Comparison of ENCODE assay signal across 21 cellular contexts in the genomic region with DNA sequence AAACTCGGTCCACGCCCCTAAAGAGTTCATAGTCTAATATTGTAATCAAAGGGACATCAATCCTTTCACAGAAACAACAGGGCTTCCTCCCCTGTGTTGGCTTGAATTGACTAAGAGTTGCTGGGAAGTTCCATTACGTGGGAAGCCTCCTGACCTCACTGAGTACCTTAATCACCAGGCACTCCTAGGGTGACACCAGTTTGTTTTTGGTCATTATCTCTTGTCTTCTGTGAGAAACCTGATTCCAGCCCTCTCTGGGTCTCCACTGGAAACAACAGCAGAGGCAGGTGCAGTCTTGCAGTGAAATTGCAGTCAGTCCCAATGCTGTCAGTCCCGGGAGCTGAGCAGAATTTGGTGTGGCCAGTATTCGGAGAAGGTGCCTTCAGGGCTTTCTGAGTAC. TPM values are rescaled to one million over a fixed set of nuclear protein-coding genes. Genes with fewer than 3 reads are reported as not detected.
A peak's percentile ranks its signal among the peaks of the same experiment; 100 is the strongest.
DNase-seq lines count a peak whose midpoint lies in the region; ATAC-seq, FAIRE-seq and TF ChIP-seq lines count a peak whose summit lies in the region.
"Had no signal": no experiment of that assay in that cellular context is flagged by ENCODE, and none has a peak within 500 bp of the region (broad histone marks: within the 10 kb centered on the region; RNA-seq: fewer than 3 reads in every experiment).

No MANE protein-coding gene starts in this region.

- no peak overlapping the region for H3K4me3 Mint-ChIP-seq in activated CD4-positive, alpha-beta T cell treated with anti-CD3 and anti-CD28 coated beads for 36 hours
- no peak overlapping the region for H3K4me3 Mint-ChIP-seq in stimulated activated effector memory CD8-positive, alpha-beta T cell treated with anti-CD3 and anti-CD28 coated beads, Interleukin-12 subunit alpha, Interleukin-12 subunit beta, amount 100 ng/mL, for 72 hours
- H3K4me3 Mint-ChIP-seq in HFFc6: no peak overlapping the region
- H3K4me3 Mint-ChIP-seq in stimulated activated naive B cell treated with anti-CD40 and anti-IgM and Interleukin-4, amounts not matched to agents 10 μg/mL and 1 μg/mL and 100 μg/mL, for 72 hours: no peak overlapping the region

- intact Hi-C loops in activated CD4-positive, alpha-beta T cell treated with anti-CD3 and anti-CD28 coated beads for 36 hours (cut with DNase I, micrococcal nuclease): no loop called here

- H3K27me3 ChIP-seq in bronchial epithelial cell (ENCODE audit: control insufficient read depth, insufficient read depth, low read length): no peaks in the 10 kb centered on the region
- H3K27me3 ChIP-seq: BLaER1 treated with 17β-estradiol and CSF1 and Interleukin-3, amounts not matched to agents 10 nM and 100 nM; transverse colon had no signal

- H3K36me3 Mint-ChIP-seq in activated CD4-positive, alpha-beta T cell treated with anti-CD3 and anti-CD28 coated beads for 36 hours (ENCODE audit: low read depth): no peaks in the 10 kb centered on the region
- no peaks in the 10 kb centered on the region for H3K36me3 Mint-ChIP-seq in stimulated activated effector memory CD8-positive, alpha-beta T cell treated with anti-CD3 and anti-CD28 coated beads, Interleukin-12 subunit alpha, Interleukin-12 subunit beta, amount 100 ng/mL, for 72 hours
- H3K36me3 Mint-ChIP-seq in HFFc6 (ENCODE audit: low read depth): no peaks in the 10 kb centered on the region
- H3K36me3 Mint-ChIP-seq in stimulated activated naive B cell treated with anti-CD40 and anti-IgM and Interleukin-4, amounts not matched to agents 10 μg/mL and 1 μg/mL and 100 μg/mL, for 72 hours: no peaks in the 10 kb centered on the region

- no peak overlapping the region for H3K4me3 ChIP-seq in bronchial epithelial cell (ENCODE audit: low read depth, low read length)
- H3K4me3 ChIP-seq: BLaER1 treated with 17β-estradiol and CSF1 and Interleukin-3, amounts not matched to agents 10 nM and 100 nM; SK-N-MC; transverse colon had no signal

- no peaks in the 10 kb centered on the region for H3K27me3 Mint-ChIP-seq in activated CD4-positive, alpha-beta T cell treated with anti-CD3 and anti-CD28 coated beads for 36 hours
- peaks cover 1% of the 10 kb centered on the region for H3K27me3 Mint-ChIP-seq in HFFc6 (ENCODE audit: insufficient read depth)
- peaks cover 11 to 14% of the 10 kb centered on the region in 2 donors for H3K27me3 Mint-ChIP-seq in stimulated activated naive B cell treated with anti-CD40 and anti-IgM and Interleukin-4, amounts not matched to agents 10 μg/mL and 1 μg/mL and 100 μg/mL, for 72 hours

- peak; percentile 72 for FAIRE-seq in bronchial epithelial cell (lab: Jason Lieb, UNC)
- FAIRE-seq: endometrium had no signal

- no peaks in the 10 kb centered on the region for H3K4me1 Mint-ChIP-seq in activated CD4-positive, alpha-beta T cell treated with anti-CD3 and anti-CD28 coated beads for 36 hours
- no peaks in the 10 kb centered on the region for H3K4me1 Mint-ChIP-seq in stimulated activated effector memory CD8-positive, alpha-beta T cell treated with anti-CD3 and anti-CD28 coated beads, Interleukin-12 subunit alpha, Interleukin-12 subunit beta, amount 100 ng/mL, for 72 hours
- peaks cover 9% of the 10 kb centered on the region for H3K4me1 Mint-ChIP-seq in HFFc6 (ENCODE audit: low read depth)
- no peaks in the 10 kb centered on the region for H3K4me1 Mint-ChIP-seq in stimulated activated naive B cell treated with anti-CD40 and anti-IgM and Interleukin-4, amounts not matched to agents 10 μg/mL and 1 μg/mL and 100 μg/mL, for 72 hours

- no peak overlapping the region for H3K27ac Mint-ChIP-seq in activated CD4-positive, alpha-beta T cell treated with anti-CD3 and anti-CD28 coated beads for 36 hours
- H3K27ac Mint-ChIP-seq in stimulated activated effector memory CD8-positive, alpha-beta T cell treated with anti-CD3 and anti-CD28 coated beads, Interleukin-12 subunit alpha, Interleukin-12 subunit beta, amount 100 ng/mL, for 72 hours: no peak overlapping the region
- no peak overlapping the region for H3K27ac Mint-ChIP-seq in HFFc6
- no peak overlapping the region for H3K27ac Mint-ChIP-seq in stimulated activated naive B cell treated with anti-CD40 and anti-IgM and Interleukin-4, amounts not matched to agents 10 μg/mL and 1 μg/mL and 100 μg/mL, for 72 hours

- POLR2A ChIA-PET in activated CD4-positive, alpha-beta T cell treated with anti-CD3 and anti-CD28 coated beads for 36 hours (lab: Charles Lee): no interaction called here

- no peak for DNase-seq in activated CD4-positive, alpha-beta T cell treated with anti-CD3 and anti-CD28 coated beads for 36 hours
- DNase-seq in activated CD4-positive, alpha-beta T cell treated with anti-CD3 and anti-CD28 coated beads, Interleukin-2, amount 50 U/mL, for 4 hours: no peak
- DNase-seq in NCI-H2196 (lab: John Stamatoyannopoulos, UW; ENCODE audit: unreplicated experiment) (peak; percentile 58), bronchial epithelial cell (ENCODE audit: low read depth) (no peak), HFFc6 (no peak), NAMALWA (ENCODE audit: low spot score) (no peak)
- DNase-seq in stimulated activated effector memory CD8-positive, alpha-beta T cell treated with anti-CD3 and anti-CD28 coated beads, Interleukin-12 subunit alpha, Interleukin-12 subunit beta, amount 100 ng/mL, for 72 hours (ENCODE audit: low spot score in 2 of 2): no peak
- no peak for DNase-seq in stimulated activated naive B cell treated with anti-CD40 and anti-IgM and Interleukin-4, amounts not matched to agents 10 μg/mL and 1 μg/mL and 100 μg/mL, for 72 hours
- DNase-seq: activated CD8-positive, alpha-beta memory T cell treated with anti-CD3 and anti-CD28 coated beads, Interleukin-2, amount 50 U/mL, for 4 hours; aorta; DMS 273 treated with DMSO at 0.1 percent for 48 hours; NCI-H1436; NCI-H526 treated with DMSO at 0.1 percent for 48 hours; stimulated activated CD4-positive, alpha-beta T cell treated with anti-CD3 and anti-CD28 coated beads, Interleukin-12 subunit alpha, Interleukin-12 subunit beta, amount 100 ng/mL, for 4 hours; transverse colon had no signal

- H3K36me3 ChIP-seq in bronchial epithelial cell (ENCODE audit: control insufficient read depth, insufficient read depth, low read length): no peaks in the 10 kb centered on the region
- H3K36me3 ChIP-seq: BLaER1 treated with 17β-estradiol and CSF1 and Interleukin-3, amounts not matched to agents 10 nM and 100 nM; transverse colon had no signal

- H3K9me3 Mint-ChIP-seq in activated CD4-positive, alpha-beta T cell treated with anti-CD3 and anti-CD28 coated beads for 36 hours (ENCODE audit: low read depth): no peaks in the 10 kb centered on the region
- H3K9me3 Mint-ChIP-seq in stimulated activated effector memory CD8-positive, alpha-beta T cell treated with anti-CD3 and anti-CD28 coated beads, Interleukin-12 subunit alpha, Interleukin-12 subunit beta, amount 100 ng/mL, for 72 hours: no peaks in the 10 kb centered on the region
- H3K9me3 Mint-ChIP-seq in HFFc6: no peaks in the 10 kb centered on the region
- no peaks in the 10 kb centered on the region for H3K9me3 Mint-ChIP-seq in stimulated activated naive B cell treated with anti-CD40 and anti-IgM and Interleukin-4, amounts not matched to agents 10 μg/mL and 1 μg/mL and 100 μg/mL, for 72 hours

- CTCF ChIA-PET in activated CD4-positive, alpha-beta T cell treated with anti-CD3 and anti-CD28 coated beads for 36 hours (lab: Charles Lee): no interaction called here

- peak; percentile 53 for ATAC-seq in activated CD4-positive, alpha-beta T cell treated with anti-CD3 and anti-CD28 coated beads for 36 hours
- ATAC-seq in stimulated activated effector memory CD8-positive, alpha-beta T cell treated with anti-CD3 and anti-CD28 coated beads, Interleukin-12 subunit alpha, Interleukin-12 subunit beta, amount 100 ng/mL, for 72 hours: peak; percentile 39
- no peak for ATAC-seq in stimulated activated naive B cell treated with anti-CD40 and anti-IgM and Interleukin-4, amounts not matched to agents 10 μg/mL and 1 μg/mL and 100 μg/mL, for 72 hours (replicated peaks)
- ATAC-seq: activated CD4-positive, CD25-positive, alpha-beta regulatory T cell treated with anti-CD3 and anti-CD28 coated beads, Interleukin-2, amount 50 U/mL, for 24 hours; left colon; Panc1 had no signal

- no peak for TF ChIP-seq CTCF in bronchial epithelial cell (IDR thresholded peaks at IDR 0.05; ENCODE audit: insufficient read depth, low read length, severe bottlenecking)
- TF ChIP-seq CTCF in HFFc6 (IDR thresholded peaks at IDR 0.05): no peak

RNA-seq across cellular contexts. Expression of gene BOC, which starts 55.4 kb away (rescaled TPM):
- total RNA-seq in activated CD4-positive, alpha-beta T cell treated with anti-CD3 and anti-CD28 coated beads for 36 hours: under 1 TPM; 0.40 to 0.43 TPM
- 0.38 and 1.3 TPM in 2 replicates for total RNA-seq in bronchial epithelial cell
- total RNA-seq in HFFc6 (2021; fragmentation: NEBNext Ultra II Directional; extraction: Animal tissue kit (Norgen Biotek cat#: 25700)): 10 to 100 TPM in 4 of 6 experiments, 1 to 10 TPM in 2; 7.0 to 15.1 (median 13.2) TPM

Comparison
In these comparisons a context has a peak if more than half of its experiments do, and no peak if none do; other contexts are left out.
1. ATAC-seq: peak in activated CD4-positive, alpha-beta T cell treated with anti-CD3 and anti-CD28 coated beads for 36 hours (single experiment) and stimulated activated effector memory CD8-positive, alpha-beta T cell treated with anti-CD3 and anti-CD28 coated beads, Interleukin-12 subunit alpha, Interleukin-12 subunit beta, amount 100 ng/mL, for 72 hours (single experiment); none in stimulated activated naive B cell treated with anti-CD40 and anti-IgM and Interleukin-4, amounts not matched to agents 10 μg/mL and 1 μg/mL and 100 μg/mL, for 72 hours (0 of 2).